In the genomic region with DNA sequence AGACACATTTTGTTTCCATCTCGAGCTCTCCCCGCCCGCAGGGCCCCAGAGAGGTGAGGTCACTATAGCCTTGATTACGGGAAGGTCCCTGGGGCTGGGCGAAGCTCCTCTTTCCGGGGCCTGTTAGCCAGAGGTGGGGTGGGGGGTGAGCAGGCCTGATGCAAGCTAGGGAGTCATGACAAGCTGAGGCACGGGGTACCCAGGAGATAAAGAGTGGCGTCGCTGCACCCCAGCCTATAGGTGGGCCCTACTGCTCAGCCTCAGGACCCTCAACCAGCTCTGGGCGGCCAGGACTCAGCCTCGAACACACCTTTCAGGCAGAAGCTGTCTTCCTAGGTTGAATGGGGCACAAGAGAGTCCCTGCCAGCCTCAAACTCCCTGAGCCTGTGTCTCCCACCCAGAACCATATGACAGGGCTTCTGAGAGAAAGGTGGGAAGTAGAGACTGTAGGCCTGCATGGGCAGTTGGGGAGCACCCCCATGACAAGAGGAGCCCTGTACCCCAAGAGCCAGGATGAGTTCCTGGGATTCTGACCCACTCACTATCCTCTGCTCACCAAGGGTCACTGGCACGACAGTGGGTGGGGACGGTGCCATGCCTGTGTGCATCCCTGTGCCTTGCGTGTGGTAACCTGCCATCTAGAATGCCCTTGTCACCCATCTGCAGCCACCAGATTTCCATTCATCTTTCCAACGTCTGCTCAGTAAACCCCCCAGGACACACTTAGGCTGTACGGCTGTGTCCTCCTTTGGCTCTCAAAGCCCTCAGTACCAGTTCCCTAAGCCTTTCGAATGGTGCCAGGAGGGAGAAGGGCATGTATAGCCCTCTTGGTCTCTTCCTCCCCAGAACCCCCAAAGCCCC, we compare ENCODE assay signal across 11 cellular contexts.
"Had no signal": no experiment of that assay in that cellular context is flagged by ENCODE, and none has a peak within 500 bp of the region (broad histone marks: within the 10 kb centered on the region; RNA-seq: fewer than 3 reads in every experiment).

No MANE protein-coding gene starts in this region.

- H3K27me3 ChIP-seq: brain microvascular endothelial cell, transverse colon had no signal

- DNase-seq: activated CD4-positive, alpha-beta T cell treated with anti-CD3 and anti-CD28 coated beads for 4 hours; activated effector memory CD4-positive, alpha-beta T cell treated with Interleukin-2 at 50 U/mL for 16 hours; brain microvascular endothelial cell; cerebellar nuclear complex; foreskin fibroblast; small intestine; T-cell; transverse colon had no signal

- H3K4me3 ChIP-seq: SK-N-MC, transverse colon had no signal

- H3K27ac ChIP-seq: brain microvascular endothelial cell, SK-N-MC, transverse colon, VCaP had no signal

- H3K4me1 ChIP-seq: transverse colon had no signal

- ATAC-seq: natural killer cell treated with Interleukin-12 subunit alpha and Interleukin-12 subunit beta and Interleukin-15 and Interleukin-18, amount 100 ng/mL, for 72 hours; T-cell had no signal

- H3K36me3 ChIP-seq: brain microvascular endothelial cell had no signal
